Comparison of ENCODE assay signal across 8 cellular contexts in genomic region chr1:31760901-31761470, GRCh38. TPM values are rescaled to one million over a fixed set of nuclear protein-coding genes. Genes with fewer than 3 reads are reported as not detected.
A peak's percentile ranks its signal among the peaks of the same experiment; 100 is the strongest.
DNase-seq lines count a peak whose midpoint lies in the region; ATAC-seq, FAIRE-seq and TF ChIP-seq lines count a peak whose summit lies in the region.

No MANE protein-coding gene starts in this region.

- no peaks in the 10 kb centered on the region for H3K36me3 Mint-ChIP-seq in activated CD8-positive, alpha-beta T cell treated with anti-CD3 and anti-CD28 coated beads, Interleukin-2, amount 10 ng/mL, durations not matched to agents 7 days and 5 days (ENCODE audit: low read depth)

- POLR2A ChIA-PET in activated CD8-positive, alpha-beta T cell treated with anti-CD3 and anti-CD28 coated beads, Interleukin-2, amount 10 ng/mL, durations not matched to agents 7 days and 5 days (lab: Charles Lee), result interaction anchor here (1.1 kb wide), 1 partner anchor 91 kb away, joined by 3 read pairs; no protein-coding TSS in a partner anchor

- H3K4me1 ChIP-seq in effector memory CD4-positive, alpha-beta T cell (ENCODE audit: control insufficient read depth, insufficient read depth, low read length, poor library complexity, severe bottlenecking), result peaks cover 39% of the 10 kb centered on the region
- H3K4me1 ChIP-seq in mesodermal cell (ENCODE audit: control insufficient read depth, insufficient read depth, low read length, poor library complexity, severe bottlenecking), result peaks cover 31% of the 10 kb centered on the region

- no peak for TF ChIP-seq POLR2A in GM12892 (IDR thresholded peaks at IDR 0.05; ENCODE audit: low read depth, low read length)

- H3K9me3 Mint-ChIP-seq in activated CD8-positive, alpha-beta T cell treated with anti-CD3 and anti-CD28 coated beads, Interleukin-2, amount 10 ng/mL, durations not matched to agents 7 days and 5 days (ENCODE audit: insufficient read depth), result no peaks in the 10 kb centered on the region

- WGBS in mesodermal cell (ENCODE audit: insufficient coverage in 2 of 2), 2 experiments, result 0 to 2% methylated on average over 15 to 16 of the region's 27 CpGs

- no peak overlapping the region for H3K27ac Mint-ChIP-seq in activated CD8-positive, alpha-beta T cell treated with anti-CD3 and anti-CD28 coated beads, Interleukin-2, amount 10 ng/mL, durations not matched to agents 7 days and 5 days

- peaks cover 6% of the 10 kb centered on the region for H3K27me3 ChIP-seq in effector memory CD4-positive, alpha-beta T cell (replicated peaks; ENCODE audit: control insufficient read depth, insufficient read depth, low read length, poor library complexity, severe bottlenecking)

- peak overlapping the region; percentile 37 for H3K27ac ChIP-seq in effector memory CD4-positive, alpha-beta T cell (ENCODE audit: insufficient read depth, low read length, poor library complexity, severe bottlenecking)
- peak overlapping the region; percentile 73 for H3K27ac ChIP-seq in mesodermal cell (ENCODE audit: low read depth, low read length, severe bottlenecking)

- peak overlapping the region; percentile 95 for H3K4me3 ChIP-seq in effector memory CD4-positive, alpha-beta T cell (ENCODE audit: insufficient read depth, low read depth, low read length, poor library complexity, severe bottlenecking)
- H3K4me3 ChIP-seq in mesodermal cell (ENCODE audit: extremely low read depth, insufficient read depth, low read length, poor library complexity, severe bottlenecking), result peak overlapping the region; percentile 48

- peaks cover 29% of the 10 kb centered on the region for H3K4me1 Mint-ChIP-seq in activated CD8-positive, alpha-beta T cell treated with anti-CD3 and anti-CD28 coated beads, Interleukin-2, amount 10 ng/mL, durations not matched to agents 7 days and 5 days (ENCODE audit: low read depth)

- DNase-seq in GM12892 (ENCODE audit: insufficient read length) (peak; percentile 63), NCI-H2196 treated with DMSO at 0.1 percent for 48 hours (lab: John Stamatoyannopoulos, UW; ENCODE audit: unreplicated experiment) (peak; percentile 62), pons (ENCODE audit: low spot score) (no peak), superior temporal gyrus (ENCODE audit: extremely low spot score) (no peak)
- DNase-seq in activated CD8-positive, alpha-beta T cell treated with anti-CD3 and anti-CD28 coated beads, Interleukin-2, amount 10 ng/mL, durations not matched to agents 7 days and 5 days, result peak; percentile 71
- peak; percentile 50 to 54 (median 52) for DNase-seq in effector memory CD4-positive, alpha-beta T cell
- peak; percentile 30 for DNase-seq in stimulated activated CD8-positive, alpha-beta memory T cell treated with anti-CD3 and anti-CD28 coated beads, Interleukin-7, amount 100 ng/mL, for 24 hours (ENCODE audit: low read depth)

- CTCF ChIA-PET in activated CD8-positive, alpha-beta T cell treated with anti-CD3 and anti-CD28 coated beads, Interleukin-2, amount 10 ng/mL, durations not matched to agents 7 days and 5 days (lab: Charles Lee), result interaction anchor here (1.3 to 7.6 kb wide), 4 partner anchors 10 to 28 kb away, joined by 5 to 43 read pairs (median 8); no protein-coding TSS in a partner anchor

- peak; percentile 40 for FAIRE-seq in GM12892 (lab: Jason Lieb, UNC)

- no peaks in the 10 kb centered on the region for H3K36me3 ChIP-seq in effector memory CD4-positive, alpha-beta T cell (ENCODE audit: control insufficient read depth, insufficient read depth, low read length)
- H3K36me3 ChIP-seq in mesodermal cell (ENCODE audit: control insufficient read depth, insufficient read depth, low read length), result no peaks in the 10 kb centered on the region

- peak overlapping the region; percentile 42 for H3K4me3 Mint-ChIP-seq in activated CD8-positive, alpha-beta T cell treated with anti-CD3 and anti-CD28 coated beads, Interleukin-2, amount 10 ng/mL, durations not matched to agents 7 days and 5 days

- H3K9me3 ChIP-seq in effector memory CD4-positive, alpha-beta T cell (ENCODE audit: control insufficient read depth, low read length), result no peaks in the 10 kb centered on the region
- H3K9me3 ChIP-seq in mesodermal cell (ENCODE audit: control insufficient read depth, low read length), result no peaks in the 10 kb centered on the region

- peak; percentile 62 for ATAC-seq in activated CD8-positive, alpha-beta T cell treated with anti-CD3 and anti-CD28 coated beads, Interleukin-2, amount 10 ng/mL, durations not matched to agents 7 days and 5 days

- peaks cover 51% of the 10 kb centered on the region for H3K27me3 Mint-ChIP-seq in activated CD8-positive, alpha-beta T cell treated with anti-CD3 and anti-CD28 coated beads, Interleukin-2, amount 10 ng/mL, durations not matched to agents 7 days and 5 days (ENCODE audit: low read depth)

RNA-seq across cellular contexts. Expression of gene ADGRB2, which starts 3.2 kb away (rescaled TPM):
- 0.08 TPM for polyA plus RNA-seq in GM12892 (2012; ENCODE audit: missing spikeins)
- total RNA-seq in activated CD8-positive, alpha-beta T cell treated with anti-CD3 and anti-CD28 coated beads, Interleukin-2, amount 10 ng/mL, durations not matched to agents 7 days and 5 days, result under 1 TPM; 0.05 to 0.37 TPM
- polyA plus RNA-seq in mesodermal cell (2013, experiment 1 of 2), result 24.5 TPM
- 18.7 TPM for polyA plus RNA-seq in mesodermal cell (2013, experiment 2 of 2)

RNA-seq across cellular contexts. Expression of gene SPOCD1, which starts 54.8 kb away (rescaled TPM):
- 0.47 TPM for polyA plus RNA-seq in GM12892 (2012; ENCODE audit: missing spikeins)
- total RNA-seq in activated CD8-positive, alpha-beta T cell treated with anti-CD3 and anti-CD28 coated beads, Interleukin-2, amount 10 ng/mL, durations not matched to agents 7 days and 5 days, result not detected
- 7.0 TPM for polyA plus RNA-seq in mesodermal cell (2013, experiment 1 of 2)
- polyA plus RNA-seq in mesodermal cell (2013, experiment 2 of 2), result 5.4 TPM

RNA-seq across cellular contexts. Expression of gene COL16A1, which starts 57.2 kb away (rescaled TPM):
- polyA plus RNA-seq in GM12892 (2012; ENCODE audit: missing spikeins), result 0.36 TPM
- total RNA-seq in activated CD8-positive, alpha-beta T cell treated with anti-CD3 and anti-CD28 coated beads, Interleukin-2, amount 10 ng/mL, durations not matched to agents 7 days and 5 days, result not detected
- polyA plus RNA-seq in mesodermal cell (2013, experiment 1 of 2), result 7.2 TPM
- 4.3 TPM for polyA plus RNA-seq in mesodermal cell (2013, experiment 2 of 2)

Comparison
In these comparisons a context has a peak if more than half of its experiments do, and no peak if none do; other contexts are left out.
1. DNase-seq: peak in GM12892 (single experiment), NCI-H2196 treated with DMSO at 0.1 percent for 48 hours (single experiment), activated CD8-positive, alpha-beta T cell treated with anti-CD3 and anti-CD28 coated beads, Interleukin-2, amount 10 ng/mL, durations not matched to agents 7 days and 5 days (single experiment), effector memory CD4-positive, alpha-beta T cell (3 of 3) and stimulated activated CD8-positive, alpha-beta memory T cell treated with anti-CD3 and anti-CD28 coated beads, Interleukin-7, amount 100 ng/mL, for 24 hours (single experiment); none in pons (single experiment) and superior temporal gyrus (single experiment).